1 cellular context compared by ENCODE assay signal in the genomic region with DNA sequence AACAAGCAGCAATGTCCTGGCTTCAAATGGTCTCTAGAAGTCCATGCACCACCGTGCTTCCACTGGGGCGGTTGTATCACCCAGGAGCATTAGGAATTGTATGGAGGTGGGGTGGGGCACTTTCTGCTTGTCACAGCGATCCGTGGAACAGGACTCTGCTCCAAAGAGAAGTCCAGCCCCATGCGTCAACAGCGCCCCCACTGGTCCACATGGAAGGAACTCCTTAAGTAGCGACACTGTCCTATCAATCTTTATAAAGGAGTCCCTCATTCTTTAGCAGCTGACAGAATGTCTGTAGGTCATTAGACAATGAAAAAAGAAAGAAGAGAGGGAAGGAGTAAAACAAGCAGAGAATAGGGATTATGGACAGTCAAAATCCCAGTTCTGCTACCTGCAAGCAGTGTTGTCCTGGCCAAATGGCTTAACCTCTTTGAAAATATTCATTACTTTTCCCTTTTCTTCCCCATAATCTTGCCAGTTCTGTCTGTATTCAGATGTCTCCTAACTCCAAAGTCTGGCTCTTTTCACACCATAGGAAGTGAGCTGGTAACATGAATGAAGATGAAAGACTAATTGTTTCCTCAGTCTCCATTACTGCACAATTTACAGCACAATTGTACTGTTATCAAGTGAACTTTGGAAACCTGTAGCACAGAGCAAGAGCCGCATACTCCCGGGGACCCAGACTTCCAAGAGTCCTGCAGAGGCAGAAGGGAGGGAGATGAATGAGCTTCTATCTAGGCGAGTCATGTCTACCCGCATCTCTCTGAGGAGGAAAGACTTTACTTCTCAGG.
TF ChIP-seq lines count a peak whose summit lies in the region.

No MANE protein-coding gene starts in this region.

TF ChIP-seq in HepG2, 621 proteins besides CTCF, POLR2A, EP300 and RAD21 (continued from another document):
- TF ChIP-seq, protein P1, sequence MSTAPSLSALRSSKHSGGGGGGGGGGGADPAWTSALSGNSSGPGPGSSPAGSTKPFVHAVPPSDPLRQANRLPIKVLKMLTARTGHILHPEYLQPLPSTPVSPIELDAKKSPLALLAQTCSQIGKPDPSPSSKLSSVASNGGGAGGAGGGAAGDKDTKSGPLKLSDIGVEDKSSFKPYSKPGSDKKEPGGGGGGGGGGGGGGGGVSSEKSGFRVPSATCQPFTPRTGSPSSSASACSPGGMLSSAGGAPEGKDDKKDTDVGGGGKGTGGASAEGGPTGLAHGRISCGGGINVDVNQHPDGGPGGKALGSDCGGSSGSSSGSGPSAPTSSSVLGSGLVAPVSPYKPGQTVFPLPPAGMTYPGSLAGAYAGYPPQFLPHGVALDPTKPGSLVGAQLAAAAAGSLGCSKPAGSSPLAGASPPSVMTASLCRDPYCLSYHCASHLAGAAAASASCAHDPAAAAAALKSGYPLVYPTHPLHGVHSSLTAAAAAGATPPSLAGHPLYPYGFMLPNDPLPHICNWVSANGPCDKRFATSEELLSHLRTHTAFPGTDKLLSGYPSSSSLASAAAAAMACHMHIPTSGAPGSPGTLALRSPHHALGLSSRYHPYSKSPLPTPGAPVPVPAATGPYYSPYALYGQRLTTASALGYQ (CRISPR knock-in tag; IDR thresholded peaks at IDR 0.05): no peak
- TF ChIP-seq CAMTA2 (CRISPR knock-in tag; IDR thresholded peaks at IDR 0.05; ENCODE audit: borderline replicate concordance): no peak
- no peak for TF ChIP-seq NFE2L2 (IDR thresholded peaks at IDR 0.05; ENCODE audit: low read length)
- TF ChIP-seq MAFF (IDR thresholded peaks at IDR 0.05; ENCODE audit: low read depth, low read length): no peak
- no peak for TF ChIP-seq ZNF577 (CRISPR knock-in tag; IDR thresholded peaks at IDR 0.05; ENCODE audit: borderline replicate concordance, low read depth)
- no peak for TF ChIP-seq PRPF4 (IDR thresholded peaks at IDR 0.05; ENCODE audit: low read depth, low read length, poor library complexity, severe bottlenecking)
- TF ChIP-seq ZNF17 (CRISPR knock-in tag; IDR thresholded peaks at IDR 0.05): no peak
- no peak for TF ChIP-seq MAFG (CRISPR knock-in tag; IDR thresholded peaks at IDR 0.05)
- TF ChIP-seq NRL (CRISPR knock-in tag; IDR thresholded peaks at IDR 0.05; ENCODE audit: borderline replicate concordance): no peak
- TF ChIP-seq ZNF761 (CRISPR knock-in tag; conservative IDR thresholded peaks at IDR 0.05): no peak; the same call in 1 of the 2 replicates
- TF ChIP-seq, protein P2, sequence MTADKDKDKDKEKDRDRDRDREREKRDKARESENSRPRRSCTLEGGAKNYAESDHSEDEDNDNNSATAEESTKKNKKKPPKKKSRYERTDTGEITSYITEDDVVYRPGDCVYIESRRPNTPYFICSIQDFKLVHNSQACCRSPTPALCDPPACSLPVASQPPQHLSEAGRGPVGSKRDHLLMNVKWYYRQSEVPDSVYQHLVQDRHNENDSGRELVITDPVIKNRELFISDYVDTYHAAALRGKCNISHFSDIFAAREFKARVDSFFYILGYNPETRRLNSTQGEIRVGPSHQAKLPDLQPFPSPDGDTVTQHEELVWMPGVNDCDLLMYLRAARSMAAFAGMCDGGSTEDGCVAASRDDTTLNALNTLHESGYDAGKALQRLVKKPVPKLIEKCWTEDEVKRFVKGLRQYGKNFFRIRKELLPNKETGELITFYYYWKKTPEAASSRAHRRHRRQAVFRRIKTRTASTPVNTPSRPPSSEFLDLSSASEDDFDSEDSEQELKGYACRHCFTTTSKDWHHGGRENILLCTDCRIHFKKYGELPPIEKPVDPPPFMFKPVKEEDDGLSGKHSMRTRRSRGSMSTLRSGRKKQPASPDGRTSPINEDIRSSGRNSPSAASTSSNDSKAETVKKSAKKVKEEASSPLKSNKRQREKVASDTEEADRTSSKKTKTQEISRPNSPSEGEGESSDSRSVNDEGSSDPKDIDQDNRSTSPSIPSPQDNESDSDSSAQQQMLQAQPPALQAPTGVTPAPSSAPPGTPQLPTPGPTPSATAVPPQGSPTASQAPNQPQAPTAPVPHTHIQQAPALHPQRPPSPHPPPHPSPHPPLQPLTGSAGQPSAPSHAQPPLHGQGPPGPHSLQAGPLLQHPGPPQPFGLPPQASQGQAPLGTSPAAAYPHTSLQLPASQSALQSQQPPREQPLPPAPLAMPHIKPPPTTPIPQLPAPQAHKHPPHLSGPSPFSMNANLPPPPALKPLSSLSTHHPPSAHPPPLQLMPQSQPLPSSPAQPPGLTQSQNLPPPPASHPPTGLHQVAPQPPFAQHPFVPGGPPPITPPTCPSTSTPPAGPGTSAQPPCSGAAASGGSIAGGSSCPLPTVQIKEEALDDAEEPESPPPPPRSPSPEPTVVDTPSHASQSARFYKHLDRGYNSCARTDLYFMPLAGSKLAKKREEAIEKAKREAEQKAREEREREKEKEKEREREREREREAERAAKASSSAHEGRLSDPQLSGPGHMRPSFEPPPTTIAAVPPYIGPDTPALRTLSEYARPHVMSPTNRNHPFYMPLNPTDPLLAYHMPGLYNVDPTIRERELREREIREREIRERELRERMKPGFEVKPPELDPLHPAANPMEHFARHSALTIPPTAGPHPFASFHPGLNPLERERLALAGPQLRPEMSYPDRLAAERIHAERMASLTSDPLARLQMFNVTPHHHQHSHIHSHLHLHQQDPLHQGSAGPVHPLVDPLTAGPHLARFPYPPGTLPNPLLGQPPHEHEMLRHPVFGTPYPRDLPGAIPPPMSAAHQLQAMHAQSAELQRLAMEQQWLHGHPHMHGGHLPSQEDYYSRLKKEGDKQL (CRISPR knock-in tag; IDR thresholded peaks at IDR 0.05; ENCODE audit: low read depth): no peak
- TF ChIP-seq ZEB1 (IDR thresholded peaks at IDR 0.05; ENCODE audit: insufficient replicate concordance, low read depth): no peak
TF ChIP-seq in HepG2: peak in this region for 70.
